8 cellular contexts compared by ENCODE assay signal in genomic region chr4:108834787-108835384, GRCh38.
DNase-seq lines count a peak whose midpoint lies in the region; ATAC-seq, FAIRE-seq and TF ChIP-seq lines count a peak whose summit lies in the region.

No MANE protein-coding gene starts in this region.

- H3K4me3 Mint-ChIP-seq in stimulated activated memory B cell treated with anti-CD40 and anti-IgM and Interleukin-4, amounts not matched to agents 10 μg/mL and 1 μg/mL and 100 μg/mL, for 72 hours: no peak overlapping the region

- TF ChIP-seq RAD21 in K562 (CRISPR knock-in tag; conservative IDR thresholded peaks at IDR 0.05 in 1 of 2, IDR thresholded peaks at IDR 0.05 in 1 of 2): peak; percentile 95
- TF ChIP-seq RAD21 in liver (IDR thresholded peaks at IDR 0.05): peak; percentile 90 to 91

- CTCF ChIA-PET in K562 (lab: Yijun Ruan, JAX; ENCODE audit: low intra/inter-chr PET ratio): interaction anchor here (0.5 to 2.4 kb wide), 5 partner anchors 459 to 571 kb away, joined by 5 to 19 read pairs (median 6); no protein-coding TSS in a partner anchor

- H3K27ac ChIP-seq in K562 (ENCODE audit: extremely low read depth, low read depth, low read length) (no peak overlapping the region), liver (ENCODE audit: low read depth in 1 of 2, low read length in 2 of 2) (no peak overlapping the region)

- no peak overlapping the region for H2AFZ ChIP-seq in K562 (ENCODE audit: low read depth, low read length)

- in situ Hi-C loops in K562 (cut with MboI): loop anchor here (5.0 to 25.0 kb wide), 2 partner anchors 477 to 567 kb away; partner anchors contain the start of gene COL25A1

- H3K9me1 ChIP-seq in K562 (ENCODE audit: control insufficient read depth, insufficient read depth, low read length): no peaks in the 10 kb centered on the region

- no peaks in the 10 kb centered on the region for H3K36me3 Mint-ChIP-seq in stimulated activated memory B cell treated with anti-CD40 and anti-IgM and Interleukin-4, amounts not matched to agents 10 μg/mL and 1 μg/mL and 100 μg/mL, for 72 hours

- H3K27me3 ChIP-seq in K562 (ENCODE audit: control insufficient read depth in 2 of 2, insufficient read depth in 2 of 2, low read length in 2 of 2): peaks cover 3 to 4% of the 10 kb centered on the region in 2 experiments; a peak in 3 of 5 replicates
- no peaks in the 10 kb centered on the region for H3K27me3 ChIP-seq in liver (ENCODE audit: control insufficient read depth in 4 of 4, insufficient read depth in 4 of 4, low read length in 3 of 4)

- no peak for TF ChIP-seq POLR2A in K562 (conservative IDR thresholded peaks at IDR 0.05)

- 22% methylated on average over 4 of the region's 4 CpGs for WGBS in K562 (ENCODE audit: insufficient coverage, low coverage, missing lambda C conversion rate)
- WGBS in liver: 41% methylated on average over 4 of the region's 4 CpGs

- no peaks in the 10 kb centered on the region for H3K27me3 Mint-ChIP-seq in stimulated activated memory B cell treated with anti-CD40 and anti-IgM and Interleukin-4, amounts not matched to agents 10 μg/mL and 1 μg/mL and 100 μg/mL, for 72 hours

- H3K27ac Mint-ChIP-seq in stimulated activated memory B cell treated with anti-CD40 and anti-IgM and Interleukin-4, amounts not matched to agents 10 μg/mL and 1 μg/mL and 100 μg/mL, for 72 hours: no peak overlapping the region

- DNase-seq in NCI-H2227 (lab: John Stamatoyannopoulos, UW; ENCODE audit: unreplicated experiment): peak; percentile 17
- DNase-seq in NCI-H2227 treated with DMSO at 0.1 percent for 48 hours (lab: John Stamatoyannopoulos, UW): no peak
- peak; percentile 19 for DNase-seq in LoVo (ENCODE audit: low spot score)
- peak in 2 of 4 experiments; percentile 20 to 44 for DNase-seq in K562 (ENCODE audit: extremely low read depth in 1 of 4, low spot score in 3 of 4)
- no peak for DNase-seq in NCI-H2029 treated with DMSO at 0.1 percent for 48 hours (lab: John Stamatoyannopoulos, UW)
- DNase-seq in activated CD4-positive, alpha-beta T cell treated with anti-CD3 and anti-CD28 coated beads for 4 hours: no peak

- TF ChIP-seq CTCF in K562 (IDR thresholded peaks at IDR 0.05 in 2 of 3, conservative IDR thresholded peaks at IDR 0.05 in 1 of 3; ENCODE audit: insufficient read depth in 2 of 3, low read depth in 1 of 3, low read length in 3 of 3) (peak; percentile 57 to 89 (median 63); a peak in 4 of 6 replicates), liver (IDR thresholded peaks at IDR 0.05; ENCODE audit: low read depth, low read length, missing input control) (peak; percentile 70)

- H3K9me3 ChIP-seq in K562 (replicated peaks; ENCODE audit: control insufficient read depth, insufficient read depth, low read depth, low read length) (no peaks in the 10 kb centered on the region), liver (ENCODE audit: control insufficient read depth in 4 of 4, low read length in 3 of 4) (no peaks in the 10 kb centered on the region)

- FAIRE-seq in K562 (lab: Jason Lieb, UNC): peak; percentile 65

- intact Hi-C loops in K562 (cut with micrococcal nuclease): loop anchor here (1.0 to 10.0 kb wide), 7 partner anchors 190 to 572 kb away; no protein-coding TSS in a partner anchor

- POLR2A ChIA-PET in K562 (lab: Yijun Ruan, JAX): no interaction called here

- ATAC-seq in K562: peak; percentile 91
- ATAC-seq in stimulated activated memory B cell treated with anti-CD40 and anti-IgM and Interleukin-4, amounts not matched to agents 10 μg/mL and 1 μg/mL and 100 μg/mL, for 72 hours: no peak

- no peaks in the 10 kb centered on the region for H4K20me1 ChIP-seq in K562 (replicated peaks; ENCODE audit: control insufficient read depth, insufficient read depth, low read length)

- H3K9ac ChIP-seq in K562 (ENCODE audit: insufficient read depth in 1 of 2, low read depth in 2 of 2, low read length in 2 of 2): no peak overlapping the region
- no peak overlapping the region for H3K9ac ChIP-seq in liver (ENCODE audit: low read depth in 1 of 2, low read length in 2 of 2)

- no peaks in the 10 kb centered on the region; a peak in 1 of 5 replicates for H3K4me1 ChIP-seq in K562 (replicated peaks in 1 of 2; ENCODE audit: control insufficient read depth in 2 of 2, insufficient read depth in 2 of 2, low read length in 2 of 2)
- no peaks in the 10 kb centered on the region for H3K4me1 ChIP-seq in liver (ENCODE audit: control insufficient read depth in 4 of 4, insufficient read depth in 4 of 4, low read length in 3 of 4)

- H3K9me3 Mint-ChIP-seq in stimulated activated memory B cell treated with anti-CD40 and anti-IgM and Interleukin-4, amounts not matched to agents 10 μg/mL and 1 μg/mL and 100 μg/mL, for 72 hours: no peaks in the 10 kb centered on the region

- H3K79me2 ChIP-seq in K562 (ENCODE audit: control insufficient read depth, insufficient read depth, low read length): no peaks in the 10 kb centered on the region

- H3K36me3 ChIP-seq in K562 (ENCODE audit: control insufficient read depth, insufficient read depth, low read length) (no peaks in the 10 kb centered on the region), liver (ENCODE audit: control insufficient read depth in 4 of 4, insufficient read depth in 3 of 4, low read depth in 1 of 4, low read length in 3 of 4) (no peaks in the 10 kb centered on the region)

- no peak overlapping the region for H3K4me2 ChIP-seq in K562 (ENCODE audit: insufficient read depth, low read length)

- no peaks in the 10 kb centered on the region for H3K4me1 Mint-ChIP-seq in stimulated activated memory B cell treated with anti-CD40 and anti-IgM and Interleukin-4, amounts not matched to agents 10 μg/mL and 1 μg/mL and 100 μg/mL, for 72 hours

- no peak for TF ChIP-seq EP300 in K562 (IDR thresholded peaks at IDR 0.05; ENCODE audit: low read length)

- no TSS peak for BruUV-seq in K562 (replicated peaks; lab: Mats Ljungman, UMichigan)

- H3K4me3 ChIP-seq in K562: no peak overlapping the region
- no peak overlapping the region for H3K4me3 ChIP-seq in liver (ENCODE audit: low read depth in 1 of 3, low read length in 3 of 3)

TF ChIP-seq in K562, 482 proteins besides CTCF, POLR2A, EP300 and RAD21:
- TF ChIP-seq ZNF124 (CRISPR knock-in tag; IDR thresholded peaks at IDR 0.05) (no peak), SOX6 (IDR thresholded peaks at IDR 0.05) (peak; percentile 81), NELFE (IDR thresholded peaks at IDR 0.05; ENCODE audit: insufficient read depth, insufficient read length) (no peak), POLR2B (IDR thresholded peaks at IDR 0.05; ENCODE audit: low read depth, partially characterized antibody) (no peak), CC2D1A (IDR thresholded peaks at IDR 0.05) (0 out of 2 replicates have a peak, but pooled peaks have one; percentile 34), ARID2 (IDR thresholded peaks at IDR 0.05) (peak; percentile 79), SMC3 (conservative IDR thresholded peaks at IDR 0.05; ENCODE audit: insufficient read depth, low read depth, low read length) (peak; percentile 81), KDM4B (IDR thresholded peaks at IDR 0.05; ENCODE audit: borderline replicate concordance in 2 of 2, low read depth in 1 of 2) (no peak), DEAF1 (CRISPR knock-in tag; IDR thresholded peaks at IDR 0.05) (peak; percentile 72)

TF ChIP-seq in liver, 16 proteins besides CTCF, POLR2A, EP300 and RAD21:
- TF ChIP-seq HNF4A (conservative IDR thresholded peaks at IDR 0.05) (peak in 1 of 2 donors; percentile 6), EGR1 (IDR thresholded peaks at IDR 0.05; ENCODE audit: low read depth in 2 of 2) (no peak)
TF ChIP-seq in liver: peak in this region for 1.

Comparison
In these comparisons a context has a peak if more than half of its experiments do, and no peak if none do; other contexts are left out.
1. DNase-seq: peak in NCI-H2227 (single experiment) and LoVo (single experiment); none in NCI-H2227 treated with DMSO at 0.1 percent for 48 hours (single experiment), NCI-H2029 treated with DMSO at 0.1 percent for 48 hours (single experiment) and activated CD4-positive, alpha-beta T cell treated with anti-CD3 and anti-CD28 coated beads for 4 hours (0 of 2).